ENCODE assay signal across 1 cellular context in genomic region chr7:128862571-128863432, GRCh38.
TF ChIP-seq lines count a peak whose summit lies in the region.

TSS of gene ATP6V1F (plus strand) at chr7:128862856. CDS start at chr7:128862905, 49 bp downstream.

TF ChIP-seq in K562, 482 proteins besides CTCF, POLR2A, EP300 and RAD21 (continued from another document):
- TF ChIP-seq ZHX1 (conservative IDR thresholded peaks at IDR 0.05; ENCODE audit: low read length) (peak; percentile 79; the same call in 1 of the 2 replicates), ZNF717 (CRISPR knock-in tag; IDR thresholded peaks at IDR 0.05) (no peak), ZBTB12 (CRISPR knock-in tag; IDR thresholded peaks at IDR 0.05) (0 out of 2 replicates have a peak, but pooled peaks have one; percentile 28), ZBTB33 (CRISPR knock-in tag; IDR thresholded peaks at IDR 0.05) (0 out of 2 replicates have a peak, but pooled peaks have one; percentile 17), ZNF24 (IDR thresholded peaks at IDR 0.05) (peak; percentile 100), ATF6 (CRISPR knock-in tag; IDR thresholded peaks at IDR 0.05) (0 out of 2 replicates have a peak, but pooled peaks have one; percentile 72), EP400 (IDR thresholded peaks at IDR 0.05) (peak; percentile 69), STAT6 (CRISPR knock-in tag; IDR thresholded peaks at IDR 0.05) (0 out of 2 replicates have a peak, but pooled peaks have one; percentile 1), E2F3 (CRISPR knock-in tag; IDR thresholded peaks at IDR 0.05) (peak; percentile 54; the same call in 1 of the 2 replicates), MECOM (CRISPR knock-in tag; IDR thresholded peaks at IDR 0.05) (no peak), SP1 (CRISPR knock-in tag; IDR thresholded peaks at IDR 0.05) (peak; percentile 31; the same call in 1 of the 2 replicates), ZNF324 (CRISPR knock-in tag; IDR thresholded peaks at IDR 0.05) (no peak), FOXP1 (CRISPR knock-in tag; IDR thresholded peaks at IDR 0.05) (peak; percentile 75), ZC3H4 (CRISPR knock-in tag; IDR thresholded peaks at IDR 0.05; ENCODE audit: borderline replicate concordance) (peak; percentile 41; the same call in 1 of the 2 replicates), SPI1 (IDR thresholded peaks at IDR 0.05; ENCODE audit: borderline replicate concordance, low read depth, low read length) (0 out of 2 replicates have a peak, but pooled peaks have one; percentile 22), SMARCC2 (IDR thresholded peaks at IDR 0.05; ENCODE audit: low read depth) (peak; percentile 43; the same call in 1 of the 2 replicates), TBP (optimal IDR thresholded peaks at IDR 0.05; ENCODE audit: low read depth, low read length) (peak; percentile 67), MAZ (CRISPR knock-in tag; conservative IDR thresholded peaks at IDR 0.05 in 1 of 2, IDR thresholded peaks at IDR 0.05 in 1 of 2) (peak; percentile 95 to 96; a peak in 3 of 4 replicates), RBBP5 (IDR thresholded peaks at IDR 0.05; ENCODE audit: borderline replicate concordance, insufficient read depth, low read length, poor library complexity, severe bottlenecking) (peak; percentile 87), DNMT1 (IDR thresholded peaks at IDR 0.05) (0 out of 2 replicates have a peak, but pooled peaks have one; percentile 21), NCOA1 (IDR thresholded peaks at IDR 0.05; ENCODE audit: low read depth) (peak; percentile 53; the same call in 1 of the 2 replicates), RHOXF2B (CRISPR knock-in tag; conservative IDR thresholded peaks at IDR 0.05) (0 out of 2 replicates have a peak, but pooled peaks have one; percentile 4), FOXK2 (conservative IDR thresholded peaks at IDR 0.05 in 1 of 2, IDR thresholded peaks at IDR 0.05 in 1 of 2; ENCODE audit: low read depth in 2 of 2) (peak; percentile 86 to 95; a peak in 3 of 4 replicates), TEAD1 (CRISPR knock-in tag; IDR thresholded peaks at IDR 0.05) (peak; percentile 83 to 99), RBFOX2 (IDR thresholded peaks at IDR 0.05; ENCODE audit: low read depth, low read length) (peak; percentile 84)
